In genomic region chr20:24393903-24394302, GRCh38 we compare ENCODE assay signal across 27 cellular contexts.
"Had no signal": no experiment of that assay in that cellular context is flagged by ENCODE, and none has a peak within 500 bp of the region (broad histone marks: within the 10 kb centered on the region; RNA-seq: fewer than 3 reads in every experiment).

No MANE protein-coding gene starts in this region.

- H3K36me3 Mint-ChIP-seq: natural killer cell; neural progenitor cell; stimulated activated effector memory CD8-positive, alpha-beta T cell treated with anti-CD3 and anti-CD28 coated beads, Interleukin-12 subunit alpha, Interleukin-12 subunit beta, amount 100 ng/mL, for 72 hours; stimulated activated naive B cell treated with anti-CD40 and anti-IgM and Interleukin-4, amounts not matched to agents 10 μg/mL and 1 μg/mL and 100 μg/mL, for 72 hours had no signal

- H3K4me2 ChIP-seq: neural progenitor cell had no signal

- H3K27me3 Mint-ChIP-seq: stimulated activated naive CD8-positive, alpha-beta T cell treated with anti-CD3 and anti-CD28 coated beads, Interleukin-15, Interleukin-2, amounts not matched to agents 100 ng/mL and 50 ng/mL, for 24 hours had no signal

- H3K27ac ChIP-seq: neural progenitor cell, neutrophil, pancreas, psoas muscle, right lobe of liver, sigmoid colon, stomach, thoracic aorta, thyroid gland, tibial nerve, upper lobe of left lung, vagina had no signal

- H3K4me1 ChIP-seq: neural progenitor cell, pancreas, psoas muscle, right lobe of liver, sigmoid colon, stomach, thyroid gland, tibial nerve, upper lobe of left lung, vagina had no signal

- H3K4me3 ChIP-seq: neural progenitor cell, pancreas, psoas muscle, right lobe of liver, sigmoid colon, stomach, thoracic aorta, thyroid gland, tibial nerve, upper lobe of left lung, vagina had no signal

- ATAC-seq: natural killer cell; pancreas; psoas muscle; right cardiac atrium; right lobe of liver; stimulated activated naive B cell treated with anti-CD40 and anti-IgM and Interleukin-4, amounts not matched to agents 10 μg/mL and 1 μg/mL and 100 μg/mL, for 72 hours had no signal

- H3K9me3 ChIP-seq: neutrophil, pancreas, psoas muscle, right lobe of liver, sigmoid colon, thyroid gland, upper lobe of left lung, vagina had no signal

- H3K4me3 Mint-ChIP-seq: natural killer cell; nephron; neural progenitor cell; stimulated activated effector memory CD8-positive, alpha-beta T cell treated with anti-CD3 and anti-CD28 coated beads, Interleukin-12 subunit alpha, Interleukin-12 subunit beta, amount 100 ng/mL, for 72 hours; stimulated activated naive B cell treated with anti-CD40 and anti-IgM and Interleukin-4, amounts not matched to agents 10 μg/mL and 1 μg/mL and 100 μg/mL, for 72 hours; stimulated activated naive CD8-positive, alpha-beta T cell treated with anti-CD3 and anti-CD28 coated beads, Interleukin-15, Interleukin-2, amounts not matched to agents 100 ng/mL and 50 ng/mL, for 24 hours had no signal

- H3K27ac Mint-ChIP-seq: natural killer cell; nephron; neural progenitor cell; progenitor cell of endocrine pancreas; stimulated activated effector memory CD8-positive, alpha-beta T cell treated with anti-CD3 and anti-CD28 coated beads, Interleukin-12 subunit alpha, Interleukin-12 subunit beta, amount 100 ng/mL, for 72 hours; stimulated activated naive B cell treated with anti-CD40 and anti-IgM and Interleukin-4, amounts not matched to agents 10 μg/mL and 1 μg/mL and 100 μg/mL, for 72 hours; stimulated activated naive CD8-positive, alpha-beta T cell treated with anti-CD3 and anti-CD28 coated beads, Interleukin-15, Interleukin-2, amounts not matched to agents 100 ng/mL and 50 ng/mL, for 24 hours had no signal

- H3K9me3 Mint-ChIP-seq: natural killer cell; stimulated activated naive CD8-positive, alpha-beta T cell treated with anti-CD3 and anti-CD28 coated beads, Interleukin-15, Interleukin-2, amounts not matched to agents 100 ng/mL and 50 ng/mL, for 24 hours had no signal

- H3K9ac ChIP-seq: neural progenitor cell had no signal

- H3K4me1 Mint-ChIP-seq: stimulated activated effector memory CD8-positive, alpha-beta T cell treated with anti-CD3 and anti-CD28 coated beads, Interleukin-12 subunit alpha, Interleukin-12 subunit beta, amount 100 ng/mL, for 72 hours had no signal

- H2AFZ ChIP-seq: neural progenitor cell had no signal

- H3K36me3 ChIP-seq: neural progenitor cell, neutrophil, pancreas, right lobe of liver, sigmoid colon, stomach, thoracic aorta, thyroid gland, tibial nerve, upper lobe of left lung, vagina had no signal

- H3K27me3 ChIP-seq: neural progenitor cell, neutrophil, pancreas, right lobe of liver, sigmoid colon, thyroid gland, tibial nerve, upper lobe of left lung, vagina had no signal

- DNase-seq: natural killer cell; nucleus accumbens; pancreas; psoas muscle; right cardiac atrium; right lobe of liver; sigmoid colon; small intestine; stimulated activated CD4-positive, alpha-beta T cell treated with anti-CD3 and anti-CD28 coated beads, Interleukin-15, amount 100 ng/mL, for 24 hours; stimulated activated CD4-positive, alpha-beta T cell treated with anti-CD3 and anti-CD28 coated beads, Interleukin-2, amount 100 ng/mL, for 24 hours; stimulated activated CD4-positive, alpha-beta T cell treated with anti-CD3 and anti-CD28 coated beads, Interleukin-2, amount 100 ng/mL, for 48 hours; stimulated activated CD4-positive, alpha-beta T cell treated with anti-CD3 and anti-CD28 coated beads, Interleukin-4, amount 100 ng/mL, for 24 hours; stimulated activated naive B cell treated with anti-CD40 and anti-IgM and Interleukin-4, amounts not matched to agents 10 μg/mL and 1 μg/mL and 100 μg/mL, for 72 hours; stimulated activated naive CD4-positive, alpha-beta T cell treated with Interleukin-2 at 50 U/mL for 16 hours; stomach; thyroid gland; trophoblast cell; upper lobe of left lung had no signal
